ENCODE assay signal across 1 cellular context in genomic region chr20:6040958-6041807, GRCh38.
TF ChIP-seq lines count a peak whose summit lies in the region.

No MANE protein-coding gene starts in this region.

TF ChIP-seq in HepG2, 621 proteins besides CTCF, POLR2A, EP300 and RAD21 (continues in another document):
- TF ChIP-seq SMAD3 (CRISPR knock-in tag; IDR thresholded peaks at IDR 0.05) = no peak
- no peak for TF ChIP-seq ZNF549 (CRISPR knock-in tag; IDR thresholded peaks at IDR 0.05)
- TF ChIP-seq ZNF451 (CRISPR knock-in tag; IDR thresholded peaks at IDR 0.05) = no peak
- TF ChIP-seq, protein P1, sequence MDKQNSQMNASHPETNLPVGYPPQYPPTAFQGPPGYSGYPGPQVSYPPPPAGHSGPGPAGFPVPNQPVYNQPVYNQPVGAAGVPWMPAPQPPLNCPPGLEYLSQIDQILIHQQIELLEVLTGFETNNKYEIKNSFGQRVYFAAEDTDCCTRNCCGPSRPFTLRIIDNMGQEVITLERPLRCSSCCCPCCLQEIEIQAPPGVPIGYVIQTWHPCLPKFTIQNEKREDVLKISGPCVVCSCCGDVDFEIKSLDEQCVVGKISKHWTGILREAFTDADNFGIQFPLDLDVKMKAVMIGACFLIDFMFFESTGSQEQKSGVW (CRISPR knock-in tag; IDR thresholded peaks at IDR 0.05; ENCODE audit: borderline replicate concordance) = no peak
- no peak for TF ChIP-seq TEAD2 (CRISPR knock-in tag; IDR thresholded peaks at IDR 0.05)
- TF ChIP-seq, protein P2, sequence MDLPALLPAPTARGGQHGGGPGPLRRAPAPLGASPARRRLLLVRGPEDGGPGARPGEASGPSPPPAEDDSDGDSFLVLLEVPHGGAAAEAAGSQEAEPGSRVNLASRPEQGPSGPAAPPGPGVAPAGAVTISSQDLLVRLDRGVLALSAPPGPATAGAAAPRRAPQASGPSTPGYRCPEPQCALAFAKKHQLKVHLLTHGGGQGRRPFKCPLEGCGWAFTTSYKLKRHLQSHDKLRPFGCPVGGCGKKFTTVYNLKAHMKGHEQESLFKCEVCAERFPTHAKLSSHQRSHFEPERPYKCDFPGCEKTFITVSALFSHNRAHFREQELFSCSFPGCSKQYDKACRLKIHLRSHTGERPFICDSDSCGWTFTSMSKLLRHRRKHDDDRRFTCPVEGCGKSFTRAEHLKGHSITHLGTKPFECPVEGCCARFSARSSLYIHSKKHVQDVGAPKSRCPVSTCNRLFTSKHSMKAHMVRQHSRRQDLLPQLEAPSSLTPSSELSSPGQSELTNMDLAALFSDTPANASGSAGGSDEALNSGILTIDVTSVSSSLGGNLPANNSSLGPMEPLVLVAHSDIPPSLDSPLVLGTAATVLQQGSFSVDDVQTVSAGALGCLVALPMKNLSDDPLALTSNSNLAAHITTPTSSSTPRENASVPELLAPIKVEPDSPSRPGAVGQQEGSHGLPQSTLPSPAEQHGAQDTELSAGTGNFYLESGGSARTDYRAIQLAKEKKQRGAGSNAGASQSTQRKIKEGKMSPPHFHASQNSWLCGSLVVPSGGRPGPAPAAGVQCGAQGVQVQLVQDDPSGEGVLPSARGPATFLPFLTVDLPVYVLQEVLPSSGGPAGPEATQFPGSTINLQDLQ (CRISPR knock-in tag; IDR thresholded peaks at IDR 0.05) = 0 out of 2 replicates have a peak, but pooled peaks have one; percentile 57
- 0 out of 2 replicates have a peak, but pooled peaks have one; percentile 34 for TF ChIP-seq ZNF280B (CRISPR knock-in tag; IDR thresholded peaks at IDR 0.05; ENCODE audit: borderline replicate concordance)
- TF ChIP-seq ZNF879 (CRISPR knock-in tag; IDR thresholded peaks at IDR 0.05) = no peak
- no peak for TF ChIP-seq ZSCAN31 (CRISPR knock-in tag; IDR thresholded peaks at IDR 0.05; ENCODE audit: low read depth)
- TF ChIP-seq, protein P3, sequence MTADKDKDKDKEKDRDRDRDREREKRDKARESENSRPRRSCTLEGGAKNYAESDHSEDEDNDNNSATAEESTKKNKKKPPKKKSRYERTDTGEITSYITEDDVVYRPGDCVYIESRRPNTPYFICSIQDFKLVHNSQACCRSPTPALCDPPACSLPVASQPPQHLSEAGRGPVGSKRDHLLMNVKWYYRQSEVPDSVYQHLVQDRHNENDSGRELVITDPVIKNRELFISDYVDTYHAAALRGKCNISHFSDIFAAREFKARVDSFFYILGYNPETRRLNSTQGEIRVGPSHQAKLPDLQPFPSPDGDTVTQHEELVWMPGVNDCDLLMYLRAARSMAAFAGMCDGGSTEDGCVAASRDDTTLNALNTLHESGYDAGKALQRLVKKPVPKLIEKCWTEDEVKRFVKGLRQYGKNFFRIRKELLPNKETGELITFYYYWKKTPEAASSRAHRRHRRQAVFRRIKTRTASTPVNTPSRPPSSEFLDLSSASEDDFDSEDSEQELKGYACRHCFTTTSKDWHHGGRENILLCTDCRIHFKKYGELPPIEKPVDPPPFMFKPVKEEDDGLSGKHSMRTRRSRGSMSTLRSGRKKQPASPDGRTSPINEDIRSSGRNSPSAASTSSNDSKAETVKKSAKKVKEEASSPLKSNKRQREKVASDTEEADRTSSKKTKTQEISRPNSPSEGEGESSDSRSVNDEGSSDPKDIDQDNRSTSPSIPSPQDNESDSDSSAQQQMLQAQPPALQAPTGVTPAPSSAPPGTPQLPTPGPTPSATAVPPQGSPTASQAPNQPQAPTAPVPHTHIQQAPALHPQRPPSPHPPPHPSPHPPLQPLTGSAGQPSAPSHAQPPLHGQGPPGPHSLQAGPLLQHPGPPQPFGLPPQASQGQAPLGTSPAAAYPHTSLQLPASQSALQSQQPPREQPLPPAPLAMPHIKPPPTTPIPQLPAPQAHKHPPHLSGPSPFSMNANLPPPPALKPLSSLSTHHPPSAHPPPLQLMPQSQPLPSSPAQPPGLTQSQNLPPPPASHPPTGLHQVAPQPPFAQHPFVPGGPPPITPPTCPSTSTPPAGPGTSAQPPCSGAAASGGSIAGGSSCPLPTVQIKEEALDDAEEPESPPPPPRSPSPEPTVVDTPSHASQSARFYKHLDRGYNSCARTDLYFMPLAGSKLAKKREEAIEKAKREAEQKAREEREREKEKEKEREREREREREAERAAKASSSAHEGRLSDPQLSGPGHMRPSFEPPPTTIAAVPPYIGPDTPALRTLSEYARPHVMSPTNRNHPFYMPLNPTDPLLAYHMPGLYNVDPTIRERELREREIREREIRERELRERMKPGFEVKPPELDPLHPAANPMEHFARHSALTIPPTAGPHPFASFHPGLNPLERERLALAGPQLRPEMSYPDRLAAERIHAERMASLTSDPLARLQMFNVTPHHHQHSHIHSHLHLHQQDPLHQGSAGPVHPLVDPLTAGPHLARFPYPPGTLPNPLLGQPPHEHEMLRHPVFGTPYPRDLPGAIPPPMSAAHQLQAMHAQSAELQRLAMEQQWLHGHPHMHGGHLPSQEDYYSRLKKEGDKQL (CRISPR knock-in tag; IDR thresholded peaks at IDR 0.05; ENCODE audit: low read depth) = no peak
- TF ChIP-seq ZFP36L2 (CRISPR knock-in tag; IDR thresholded peaks at IDR 0.05) = no peak
- TF ChIP-seq, protein P4, sequence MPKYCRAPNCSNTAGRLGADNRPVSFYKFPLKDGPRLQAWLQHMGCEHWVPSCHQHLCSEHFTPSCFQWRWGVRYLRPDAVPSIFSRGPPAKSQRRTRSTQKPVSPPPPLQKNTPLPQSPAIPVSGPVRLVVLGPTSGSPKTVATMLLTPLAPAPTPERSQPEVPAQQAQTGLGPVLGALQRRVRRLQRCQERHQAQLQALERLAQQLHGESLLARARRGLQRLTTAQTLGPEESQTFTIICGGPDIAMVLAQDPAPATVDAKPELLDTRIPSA (CRISPR knock-in tag; IDR thresholded peaks at IDR 0.05; ENCODE audit: borderline replicate concordance) = no peak
- TF ChIP-seq PHB2 (IDR thresholded peaks at IDR 0.05; ENCODE audit: partially characterized antibody) = no peak
- 0 out of 2 replicates have a peak, but pooled peaks have one; percentile 69 for TF ChIP-seq NFIB (CRISPR knock-in tag; IDR thresholded peaks at IDR 0.05; ENCODE audit: borderline replicate concordance)
- peak; percentile 10 for TF ChIP-seq HNRNPLL (IDR thresholded peaks at IDR 0.05; ENCODE audit: low read depth, low read length, poor library complexity, severe bottlenecking)
- TF ChIP-seq ZNF274 (CRISPR knock-in tag; IDR thresholded peaks at IDR 0.05) = no peak
- no peak for TF ChIP-seq ZSCAN30 (CRISPR knock-in tag; IDR thresholded peaks at IDR 0.05)
- no peak for TF ChIP-seq RARA (CRISPR knock-in tag; IDR thresholded peaks at IDR 0.05)
- TF ChIP-seq TEAD3 (CRISPR knock-in tag; optimal IDR thresholded peaks at IDR 0.05; ENCODE audit: borderline replicate concordance) = no peak
- no peak for TF ChIP-seq FOXK2 (IDR thresholded peaks at IDR 0.05)
- TF ChIP-seq KAT2B (IDR thresholded peaks at IDR 0.05; ENCODE audit: borderline replicate concordance, low read depth, low read length) = no peak
- TF ChIP-seq ZBTB34 (CRISPR knock-in tag; IDR thresholded peaks at IDR 0.05) = 0 out of 2 replicates have a peak, but pooled peaks have one; percentile 44
- TF ChIP-seq, protein P5, sequence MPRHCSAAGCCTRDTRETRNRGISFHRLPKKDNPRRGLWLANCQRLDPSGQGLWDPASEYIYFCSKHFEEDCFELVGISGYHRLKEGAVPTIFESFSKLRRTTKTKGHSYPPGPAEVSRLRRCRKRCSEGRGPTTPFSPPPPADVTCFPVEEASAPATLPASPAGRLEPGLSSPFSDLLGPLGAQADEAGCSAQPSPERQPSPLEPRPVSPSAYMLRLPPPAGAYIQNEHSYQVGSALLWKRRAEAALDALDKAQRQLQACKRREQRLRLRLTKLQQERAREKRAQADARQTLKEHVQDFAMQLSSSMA (CRISPR knock-in tag; IDR thresholded peaks at IDR 0.05) = no peak
- TF ChIP-seq ZNF407 (CRISPR knock-in tag; IDR thresholded peaks at IDR 0.05; ENCODE audit: not compliant biosample characterization) = no peak
- TF ChIP-seq ZKSCAN1 (IDR thresholded peaks at IDR 0.05; ENCODE audit: low read length) = no peak
- TF ChIP-seq AGO2 (optimal IDR thresholded peaks at IDR 0.05; ENCODE audit: low read depth, low read length) = peak; percentile 98
- TF ChIP-seq MYNN (CRISPR knock-in tag; IDR thresholded peaks at IDR 0.05; ENCODE audit: low read depth) = no peak
- TF ChIP-seq YY1 (IDR thresholded peaks at IDR 0.05; ENCODE audit: insufficient read depth, insufficient replicate concordance, low read depth, low read length) = no peak
- no peak for TF ChIP-seq MAFK (conservative IDR thresholded peaks at IDR 0.05 in 1 of 2, IDR thresholded peaks at IDR 0.05 in 1 of 2; ENCODE audit: low read length in 2 of 2)
- no peak for TF ChIP-seq HDAC6 (IDR thresholded peaks at IDR 0.05; ENCODE audit: low read depth, low read length)
- TF ChIP-seq ZC3H13 (CRISPR knock-in tag; IDR thresholded peaks at IDR 0.05) = peak; percentile 38
- TF ChIP-seq ONECUT2 (CRISPR knock-in tag; IDR thresholded peaks at IDR 0.05) = no peak
- TF ChIP-seq ZNF205 (CRISPR knock-in tag; IDR thresholded peaks at IDR 0.05) = no peak
- TF ChIP-seq MED13 (CRISPR knock-in tag; IDR thresholded peaks at IDR 0.05) = no peak
- no peak for TF ChIP-seq ZNF414 (CRISPR knock-in tag; IDR thresholded peaks at IDR 0.05)
